Comparison of ENCODE assay signal across 14 cellular contexts in genomic region chr11:108967571-108967970, GRCh38.
DNase-seq lines count a peak whose midpoint lies in the region; ATAC-seq and TF ChIP-seq lines count a peak whose summit lies in the region.
"Had no signal": no experiment of that assay in that cellular context is flagged by ENCODE, and none has a peak within 500 bp of the region (broad histone marks: within the 10 kb centered on the region; RNA-seq: fewer than 3 reads in every experiment).

No MANE protein-coding gene starts in this region.

- no peak overlapping the region for H3K9ac ChIP-seq in rectal smooth muscle tissue (ENCODE audit: low read length)

- H3K27ac ChIP-seq in rectal smooth muscle tissue (ENCODE audit: low read depth, low read length): no peak overlapping the region

- ATAC-seq in GM19035 (IDR thresholded peaks at IDR 0.05; ENCODE audit: unreplicated experiment): no peak
- ATAC-seq in GM18502 (IDR thresholded peaks at IDR 0.05; ENCODE audit: poor library complexity, unreplicated experiment): no peak
- ATAC-seq in GM19351 (IDR thresholded peaks at IDR 0.05; ENCODE audit: unreplicated experiment): no peak
- ATAC-seq: activated CD8-positive, alpha-beta memory T cell treated with anti-CD3 and anti-CD28 coated beads, Interleukin-2, amount 10 ng/mL, durations not matched to agents 7 days and 5 days; activated naive CD8-positive, alpha-beta T cell treated with anti-CD3 and anti-CD28 coated beads, Interleukin-2, amount 50 U/mL, for 24 hours had no signal

- no peaks in the 10 kb centered on the region for H3K36me3 ChIP-seq in rectal smooth muscle tissue (ENCODE audit: control insufficient read depth, insufficient read depth, low read length)

- H3K4me1 ChIP-seq in rectal smooth muscle tissue (ENCODE audit: control insufficient read depth, insufficient read depth, low read length): peaks cover 10% of the 10 kb centered on the region

- H3K4me3 ChIP-seq in foreskin fibroblast (ENCODE audit: low read depth in 1 of 2, low read length in 2 of 2): no peak overlapping the region
- peak overlapping the region; percentile 44 for H3K4me3 ChIP-seq in rectal smooth muscle tissue (ENCODE audit: low read length)

- no peaks in the 10 kb centered on the region for H3K27me3 ChIP-seq in rectal smooth muscle tissue (ENCODE audit: control insufficient read depth, insufficient read depth, low read length)

- TF ChIP-seq CTCF in foreskin fibroblast (IDR thresholded peaks at IDR 0.05; ENCODE audit: low read depth, low read length): no peak

- peak; percentile 26 for DNase-seq in ELF-1 (ENCODE audit: low read depth, low spot score)
- DNase-seq in SK-N-DZ (ENCODE audit: low spot score): peak; percentile 82
- DNase-seq in foreskin fibroblast: peak; percentile 44 to 69
- no peak for DNase-seq in NCI-H526 treated with DMSO at 0.1 percent for 48 hours (lab: John Stamatoyannopoulos, UW)
- DNase-seq: activated CD8-positive, alpha-beta memory T cell treated with anti-CD3 and anti-CD28 coated beads, Interleukin-2, amount 10 ng/mL, durations not matched to agents 7 days and 5 days; activated naive CD8-positive, alpha-beta T cell treated with anti-CD3 and anti-CD28 coated beads, Interleukin-2, amount 50 U/mL, for 24 hours; CD4-positive, alpha-beta T cell; endodermal cell; NCI-H1694; T-helper 9 cell had no signal
